In genomic region chr6:110337481-110337880, GRCh38 we compare ENCODE assay signal across 20 cellular contexts. TPM values are rescaled to one million over a fixed set of nuclear protein-coding genes. Genes with fewer than 3 reads are reported as not detected.
DNase-seq lines count a peak whose midpoint lies in the region; TF ChIP-seq lines count a peak whose summit lies in the region.
"Had no signal": no experiment of that assay in that cellular context is flagged by ENCODE, and none has a peak within 500 bp of the region (broad histone marks: within the 10 kb centered on the region; RNA-seq: fewer than 3 reads in every experiment).

No MANE protein-coding gene starts in this region.

- H3K4me3 ChIP-seq in Karpas-422 (ENCODE audit: low read length), result no peak overlapping the region
- H3K4me3 ChIP-seq in epithelial cell of esophagus (ENCODE audit: low read length), result no peak overlapping the region

- H2AFZ ChIP-seq in Karpas-422 (ENCODE audit: low read length), result no peak overlapping the region

- H4K20me1 ChIP-seq in Karpas-422 (ENCODE audit: insufficient read depth, low read depth, low read length), result no peaks in the 10 kb centered on the region

- H3K27me3 Mint-ChIP-seq in mesothelial cell of epicardium (ENCODE audit: low read depth) (no peaks in the 10 kb centered on the region), glutamatergic neuron (ENCODE audit: unreplicated experiment) (peaks cover 3% of the 10 kb centered on the region)

- DNase-seq in Karpas-422 (no peak), epithelial cell of esophagus (ENCODE audit: low read depth) (peak; percentile 19), mesothelial cell of epicardium (ENCODE audit: low spot score in 2 of 2, unreplicated experiment in 2 of 2) (no peak), SHP77 (lab: John Stamatoyannopoulos, UW) (no peak), NCI-H1694 treated with DMSO at 0.1 percent for 48 hours (lab: John Stamatoyannopoulos, UW) (no peak), NCI-H1417 (lab: John Stamatoyannopoulos, UW) (no peak), glutamatergic neuron (no peak)
- DNase-seq: BE2C; Caco-2; CD4-positive, CD25-positive, alpha-beta regulatory T cell; EL; GOT3; KBM-7; MV-4-11; NCI-H187 treated with DMSO at 0.1 percent for 48 hours; NCI-H2227 treated with DMSO at 0.1 percent for 48 hours; NCI-H510A treated with DMSO at 0.1 percent for 48 hours; SHP77 treated with DMSO at 0.1 percent for 48 hours had no signal

- H3K9ac ChIP-seq in Karpas-422 (ENCODE audit: low read length), result no peak overlapping the region

- H3K4me1 ChIP-seq in Karpas-422 (ENCODE audit: low read length), result peaks cover 8% of the 10 kb centered on the region
- H3K4me1 ChIP-seq: BE2C, Caco-2 had no signal

- H3K9me3 Mint-ChIP-seq in mesothelial cell of epicardium (peaks cover 5% of the 10 kb centered on the region), glutamatergic neuron (ENCODE audit: unreplicated experiment) (peaks cover 5% of the 10 kb centered on the region)
- H3K9me3 Mint-ChIP-seq: CD4-positive, CD25-positive, alpha-beta regulatory T cell had no signal

- no peaks in the 10 kb centered on the region for H3K9me2 ChIP-seq in Karpas-422 (replicated peaks; ENCODE audit: insufficient read depth, low read length)

- H3K27me3 ChIP-seq in Karpas-422 (ENCODE audit: low read length), result no peaks in the 10 kb centered on the region
- H3K27me3 ChIP-seq: BE2C had no signal

- peak overlapping the region; percentile 14 for H3K4me2 ChIP-seq in Karpas-422 (ENCODE audit: low read depth, low read length, poor library complexity, severe bottlenecking)

- H3K27ac ChIP-seq in Karpas-422 (ENCODE audit: low read length), result no peak overlapping the region

- H3K27ac Mint-ChIP-seq in mesothelial cell of epicardium, result peak overlapping the region; percentile 92
- H3K27ac Mint-ChIP-seq in glutamatergic neuron (ENCODE audit: unreplicated experiment), result no peak overlapping the region
- H3K27ac Mint-ChIP-seq: CD4-positive, CD25-positive, alpha-beta regulatory T cell had no signal

- no peaks in the 10 kb centered on the region for H3K9me3 ChIP-seq in Karpas-422 (ENCODE audit: low read length)
- H3K9me3 ChIP-seq: BE2C, Caco-2 had no signal

- H3K4me1 Mint-ChIP-seq in mesothelial cell of epicardium, result peaks cover 82% of the 10 kb centered on the region
- H3K4me1 Mint-ChIP-seq in glutamatergic neuron (ENCODE audit: low read depth, unreplicated experiment), result peaks cover 25% of the 10 kb centered on the region
- H3K4me1 Mint-ChIP-seq: CD4-positive, CD25-positive, alpha-beta regulatory T cell had no signal

- H3K4me3 Mint-ChIP-seq in mesothelial cell of epicardium (no peak overlapping the region), glutamatergic neuron (ENCODE audit: unreplicated experiment) (no peak overlapping the region)
- H3K4me3 Mint-ChIP-seq: CD4-positive, CD25-positive, alpha-beta regulatory T cell had no signal

- H3K36me3 ChIP-seq in Karpas-422 (ENCODE audit: insufficient read depth, low read length), result no peaks in the 10 kb centered on the region
- H3K36me3 ChIP-seq: BE2C had no signal

- H3K36me3 Mint-ChIP-seq in mesothelial cell of epicardium, result no peaks in the 10 kb centered on the region
- no peaks in the 10 kb centered on the region for H3K36me3 Mint-ChIP-seq in glutamatergic neuron (ENCODE audit: unreplicated experiment)
- H3K36me3 Mint-ChIP-seq: CD4-positive, CD25-positive, alpha-beta regulatory T cell had no signal

- H3K79me2 ChIP-seq in Karpas-422 (ENCODE audit: low read length), result no peaks in the 10 kb centered on the region

- TF ChIP-seq CTCF in epithelial cell of esophagus (IDR thresholded peaks at IDR 0.05; ENCODE audit: insufficient read depth, low read depth, low read length, missing control alignments) (no peak), mesothelial cell of epicardium (IDR thresholded peaks at IDR 0.05; ENCODE audit: unreplicated experiment) (no peak), glutamatergic neuron (IDR thresholded peaks at IDR 0.05; ENCODE audit: partially characterized antibody, unreplicated experiment) (no peak)

RNA-seq across cellular contexts. Expression of gene METTL24, which starts 20.7 kb away (rescaled TPM):
- not detected in 2 replicates for total RNA-seq in Karpas-422 (2014; rRNA removed; shearing (Covaris generic); ENCODE audit: low replicate concordance)
- total RNA-seq in mesothelial cell of epicardium (25.5 to 28.1 TPM (median 25.7 TPM) in 3 replicates), glutamatergic neuron (ENCODE audit: unreplicated experiment) (1.5 TPM)
- total RNA-seq: Caco-2; CD4-positive, CD25-positive, alpha-beta regulatory T cell; HepG2; RPMI7951 had no signal

Comparison
In these comparisons a context has a peak if more than half of its experiments do, and no peak if none do; other contexts are left out.
1. RNA of gene METTL24, which starts 20.7 kb away (total RNA-seq): 25.5 to 28.1 TPM in mesothelial cell of epicardium; 1.5 TPM in glutamatergic neuron (single experiment) and not detected in Karpas-422; every median in the first group is over 10 times any median in the second.